Comparison of ENCODE assay signal across 8 cellular contexts in genomic region chr2:231713738-231714638, GRCh38. TPM values are rescaled to one million over a fixed set of nuclear protein-coding genes. Genes with fewer than 3 reads are reported as not detected.
DNase-seq lines count a peak whose midpoint lies in the region; ATAC-seq, FAIRE-seq and TF ChIP-seq lines count a peak whose summit lies in the region.

No MANE protein-coding gene starts in this region.

- ATAC-seq in activated naive CD8-positive, alpha-beta T cell treated with anti-CD3 and anti-CD28 coated beads, Interleukin-2, amount 50 U/mL, for 24 hours = peak; percentile 34
- ATAC-seq in upper lobe of left lung (ENCODE audit: low FRiP score in 2 of 2) = peak; percentile 64 to 81

- H3K9me3 Mint-ChIP-seq in activated naive CD8-positive, alpha-beta T cell treated with anti-CD3 and anti-CD28 coated beads, Interleukin-2, amount 50 U/mL, for 24 hours = no peaks in the 10 kb centered on the region

- no peak for DNase-seq in AG09309 (ENCODE audit: low read depth)
- DNase-seq in GM19239 (ENCODE audit: insufficient read length, low spot score) = no peak
- DNase-seq in NCI-H1105 (lab: John Stamatoyannopoulos, UW) = peak; percentile 81
- DNase-seq in activated naive CD8-positive, alpha-beta T cell treated with anti-CD3 and anti-CD28 coated beads, Interleukin-2, amount 50 U/mL, for 24 hours = peak; percentile 94
- DNase-seq in cardiac septum (ENCODE audit: low spot score) = peak; percentile 92
- DNase-seq in posterior vena cava (ENCODE audit: low spot score) = peak; percentile 97
- DNase-seq in upper lobe of left lung = peak; percentile 93

- H3K4me3 ChIP-seq in AG09309 (ENCODE audit: control insufficient read depth, low read depth, low read length) (no peak overlapping the region), SU-DHL-6 (ENCODE audit: insufficient read depth, low read length, poor library complexity, severe bottlenecking) (no peak overlapping the region), upper lobe of left lung (no peak overlapping the region)

- H3K4me1 Mint-ChIP-seq in activated naive CD8-positive, alpha-beta T cell treated with anti-CD3 and anti-CD28 coated beads, Interleukin-2, amount 50 U/mL, for 24 hours = peaks cover 47% of the 10 kb centered on the region

- H2AFZ ChIP-seq in SU-DHL-6 (ENCODE audit: low read depth, low read length, severe bottlenecking) = no peak overlapping the region

- peak; percentile 86 for FAIRE-seq in GM19239 (lab: Jason Lieb, UNC)

- peak overlapping the region; percentile 96 for H3K27ac Mint-ChIP-seq in activated naive CD8-positive, alpha-beta T cell treated with anti-CD3 and anti-CD28 coated beads, Interleukin-2, amount 50 U/mL, for 24 hours

- H3K9me2 ChIP-seq in SU-DHL-6 (replicated peaks; ENCODE audit: insufficient read depth, low read length) = no peaks in the 10 kb centered on the region

- H3K36me3 Mint-ChIP-seq in activated naive CD8-positive, alpha-beta T cell treated with anti-CD3 and anti-CD28 coated beads, Interleukin-2, amount 50 U/mL, for 24 hours (ENCODE audit: low read depth) = peaks cover 39% of the 10 kb centered on the region

- H3K27me3 Mint-ChIP-seq in activated naive CD8-positive, alpha-beta T cell treated with anti-CD3 and anti-CD28 coated beads, Interleukin-2, amount 50 U/mL, for 24 hours = peaks cover 1% of the 10 kb centered on the region

- intact Hi-C loops in cardiac septum (cut with DNase I) (loop anchor here (10.0 kb wide), 1 partner anchor 199 kb away; no protein-coding TSS in a partner anchor), posterior vena cava (cut with DNase I) (loop anchor here (2.0 kb wide), 2 partner anchors 35 to 101 kb away; no protein-coding TSS in a partner anchor)

- H3K27ac ChIP-seq in SU-DHL-6 (ENCODE audit: low read depth, low read length) (peak overlapping the region; percentile 76), upper lobe of left lung (peak overlapping the region; percentile 64 to 79 (median 68))

- H3K4me3 Mint-ChIP-seq in activated naive CD8-positive, alpha-beta T cell treated with anti-CD3 and anti-CD28 coated beads, Interleukin-2, amount 50 U/mL, for 24 hours = peak overlapping the region; percentile 98

- TF ChIP-seq CTCF in AG09309 (IDR thresholded peaks at IDR 0.05; ENCODE audit: control insufficient read depth, insufficient read depth, low read depth, low read length, missing control alignments) = peak; percentile 91
- TF ChIP-seq CTCF in SU-DHL-6 (IDR thresholded peaks at IDR 0.05; ENCODE audit: insufficient read depth, low read length, poor library complexity, severe bottlenecking) = peak; percentile 94
- TF ChIP-seq CTCF in upper lobe of left lung (IDR thresholded peaks at IDR 0.05) = peak; percentile 86 to 97 (median 96)

- peak overlapping the region; percentile 3; the same call in 1 of the 2 replicates for H3K9ac ChIP-seq in SU-DHL-6 (ENCODE audit: low read length)

- 21 to 46% methylated on average over 6 to 14 of the region's 15 CpGs for WGBS in upper lobe of left lung, 2 donors

- H3K9me3 ChIP-seq in SU-DHL-6 (ENCODE audit: insufficient read depth, low read length) (no peaks in the 10 kb centered on the region), upper lobe of left lung (no peaks in the 10 kb centered on the region)

- H3K4me1 ChIP-seq in upper lobe of left lung = peaks cover 23 to 55% (median 30%) of the 10 kb centered on the region in 4 donors

- no peak overlapping the region for H3K4me2 ChIP-seq in SU-DHL-6 (ENCODE audit: low read depth, low read length, poor library complexity, severe bottlenecking)

- TF ChIP-seq POLR2A in upper lobe of left lung (IDR thresholded peaks at IDR 0.05) = peak in 2 of 4 donors; percentile 19 to 36

- H3K79me2 ChIP-seq in SU-DHL-6 (ENCODE audit: insufficient read depth, low read length) = peaks cover 37% of the 10 kb centered on the region

- H3F3A ChIP-seq in SU-DHL-6 (ENCODE audit: insufficient read depth) = peaks cover 58% of the 10 kb centered on the region

- H3K27me3 ChIP-seq in SU-DHL-6 (ENCODE audit: low read length) (no peaks in the 10 kb centered on the region), upper lobe of left lung (no peaks in the 10 kb centered on the region)

- H3K36me3 ChIP-seq in SU-DHL-6 (ENCODE audit: low read length) (peaks cover 38% of the 10 kb centered on the region), upper lobe of left lung (peaks cover 5 to 22% (median 11%) of the 10 kb centered on the region in 4 donors)

- peaks cover 13% of the 10 kb centered on the region; the same call in 1 of the 2 replicates for H4K20me1 ChIP-seq in SU-DHL-6 (ENCODE audit: low read depth, low read length)

- peak in 1 of 4 donors; percentile 2 for TF ChIP-seq EP300 in upper lobe of left lung (IDR thresholded peaks at IDR 0.05)

RNA-seq across cellular contexts. Expression of gene PTMA, which starts 5.7 kb away (rescaled TPM):
- total RNA-seq in cardiac septum (256 TPM), posterior vena cava (100 to 1,000 TPM; 772 to 863 TPM), upper lobe of left lung (100 to 1,000 TPM; 344 to 896 (median 663) TPM)

Comparison
In these comparisons a context has a peak if more than half of its experiments do, and no peak if none do; other contexts are left out.
1. DNase-seq: peak in NCI-H1105 (single experiment), activated naive CD8-positive, alpha-beta T cell treated with anti-CD3 and anti-CD28 coated beads, Interleukin-2, amount 50 U/mL, for 24 hours (single experiment), cardiac septum (single experiment), posterior vena cava (single experiment) and upper lobe of left lung (2 of 2); none in AG09309 (single experiment) and GM19239 (single experiment).
2. Peak in every context shown above with its lines, with median percentiles within 50 percentile points of each other: CTCF ChIP-seq.